ENCODE assay signal across 21 cellular contexts in genomic region chr6:134480593-134480992, GRCh38.
DNase-seq lines count a peak whose midpoint lies in the region; ATAC-seq, FAIRE-seq and TF ChIP-seq lines count a peak whose summit lies in the region.
"Had no signal": no experiment of that assay in that cellular context is flagged by ENCODE, and none has a peak within 500 bp of the region (broad histone marks: within the 10 kb centered on the region; RNA-seq: fewer than 3 reads in every experiment).

No MANE protein-coding gene starts in this region.

- H3K4me3 ChIP-seq in RWPE2 (ENCODE audit: severe bottlenecking) = no peak overlapping the region
- H3K4me3 ChIP-seq in psoas muscle = no peak overlapping the region
- no peak overlapping the region for H3K4me3 ChIP-seq in GM23338
- H3K4me3 ChIP-seq: BLaER1, gastroesophageal sphincter, HAP-1, ovary, smooth muscle cell had no signal

- H3K9me2 ChIP-seq in GM23338 (ENCODE audit: insufficient read depth) = peaks cover 11% of the 10 kb centered on the region; the same call in 1 of the 2 replicates

- no peak overlapping the region for H3K27ac Mint-ChIP-seq in GM23338
- H3K27ac Mint-ChIP-seq: activated CD8-positive, alpha-beta T cell treated with anti-CD3 and anti-CD28 coated beads, Interleukin-2, amount 10 ng/mL, durations not matched to agents 7 days and 5 days; activated T-cell treated with anti-CD3 and anti-CD28 coated beads, Interleukin-2, amount 50 U/mL, for 72 hours; effector memory CD8-positive, alpha-beta T cell had no signal

- DNase-seq in EH (ENCODE audit: low read depth) (peak; percentile 34), RWPE2 (ENCODE audit: low spot score) (no peak), psoas muscle (peak in 1 of 2 donors; percentile 66), HTR-8/SVneo (ENCODE audit: insufficient read length, low spot score) (no peak), GM23338 (ENCODE audit: low spot score) (no peak), NCI-H524 treated with DMSO at 0.1 percent for 48 hours (lab: John Stamatoyannopoulos, UW) (no peak)
- DNase-seq: activated CD8-positive, alpha-beta T cell treated with anti-CD3 and anti-CD28 coated beads, Interleukin-2, amount 10 ng/mL, durations not matched to agents 7 days and 5 days; activated T-cell treated with anti-CD3 and anti-CD28 coated beads, Interleukin-2, amount 50 U/mL, for 72 hours; central memory CD4-positive, alpha-beta T cell; DMS153; effector memory CD8-positive, alpha-beta T cell; naive thymus-derived CD4-positive, alpha-beta T cell; NCI-H1417 treated with DMSO at 0.1 percent for 48 hours; NCI-H226; ovary had no signal

- 13 to 41% (median 17%) methylated on average over 1 of the region's 1 CpG for WGBS in psoas muscle, 3 donors

- H3K4me1 ChIP-seq in RWPE2 (ENCODE audit: insufficient read depth, poor library complexity, severe bottlenecking) = peaks cover 6% of the 10 kb centered on the region
- H3K4me1 ChIP-seq in psoas muscle = peaks cover 29% of the 10 kb centered on the region
- H3K4me1 ChIP-seq in GM23338 (ENCODE audit: insufficient read depth) = no peaks in the 10 kb centered on the region
- H3K4me1 ChIP-seq: BLaER1, HAP-1 had no signal

- H3K27me3 ChIP-seq in RWPE2 (ENCODE audit: insufficient read depth, poor library complexity, severe bottlenecking) = no peaks in the 10 kb centered on the region
- no peaks in the 10 kb centered on the region for H3K27me3 ChIP-seq in psoas muscle (ENCODE audit: insufficient read depth in 3 of 3, low read length in 2 of 3)
- H3K27me3 ChIP-seq in GM23338 (ENCODE audit: insufficient read depth) = no peaks in the 10 kb centered on the region
- H3K27me3 ChIP-seq: BLaER1, gastroesophageal sphincter, ovary had no signal

- no peak overlapping the region for H3K4me2 ChIP-seq in GM23338
- H3K4me2 ChIP-seq: BLaER1, smooth muscle cell had no signal

- FAIRE-seq in HTR-8/SVneo (lab: Jason Lieb, UNC) = no peak
- FAIRE-seq: GM18507 had no signal

- TF ChIP-seq CTCF in RWPE2 (IDR thresholded peaks at IDR 0.05; ENCODE audit: poor library complexity, severe bottlenecking) (no peak), psoas muscle (IDR thresholded peaks at IDR 0.05) (no peak), GM23338 (conservative IDR thresholded peaks at IDR 0.05; ENCODE audit: low read depth in 2 of 2) (no peak)

- H3K9me3 ChIP-seq in RWPE2 (ENCODE audit: severe bottlenecking) = no peaks in the 10 kb centered on the region
- H3K9me3 ChIP-seq in psoas muscle = no peaks in the 10 kb centered on the region
- H3K9me3 ChIP-seq: BLaER1, gastroesophageal sphincter, HAP-1, ovary had no signal

- intact Hi-C loops in psoas muscle (cut with DNase I) = loop anchor here in 1 of 2 donors (5.0 kb wide), 1 partner anchor 37 kb away; no protein-coding TSS in a partner anchor

- no peaks in the 10 kb centered on the region for H3K36me3 Mint-ChIP-seq in GM23338 (ENCODE audit: low read depth)

- H3K27me3 Mint-ChIP-seq in GM23338 (ENCODE audit: insufficient read depth, low read depth, poor library complexity) = peaks cover 3% of the 10 kb centered on the region
- H3K27me3 Mint-ChIP-seq: naive thymus-derived CD4-positive, alpha-beta T cell had no signal

- no peaks in the 10 kb centered on the region for H3K79me2 ChIP-seq in GM23338 (replicated peaks; ENCODE audit: insufficient read depth)

- H2AFZ ChIP-seq in GM23338 = no peak overlapping the region

- no peaks in the 10 kb centered on the region for H3K36me3 ChIP-seq in RWPE2 (ENCODE audit: low read depth)
- H3K36me3 ChIP-seq in psoas muscle (ENCODE audit: insufficient read depth in 1 of 2, low read depth in 1 of 2) = no peaks in the 10 kb centered on the region
- H3K36me3 ChIP-seq in GM23338 (ENCODE audit: insufficient read depth) = no peaks in the 10 kb centered on the region
- H3K36me3 ChIP-seq: BLaER1, gastroesophageal sphincter, HAP-1, ovary had no signal

- H3K27ac ChIP-seq in RWPE2 (ENCODE audit: poor library complexity, severe bottlenecking) = no peak overlapping the region
- peak overlapping the region; percentile 62 for H3K27ac ChIP-seq in psoas muscle
- no peak overlapping the region for H3K27ac ChIP-seq in GM23338 (ENCODE audit: low read depth)
- H3K27ac ChIP-seq: BLaER1, gastroesophageal sphincter, ovary had no signal

- no peaks in the 10 kb centered on the region for H3F3A ChIP-seq in GM23338 (replicated peaks; ENCODE audit: low read depth)

- H3K4me1 Mint-ChIP-seq in GM23338 = peaks cover 15% of the 10 kb centered on the region

- no peaks in the 10 kb centered on the region for H4K20me1 ChIP-seq in GM23338 (replicated peaks; ENCODE audit: insufficient read depth)
- H4K20me1 ChIP-seq: BLaER1 had no signal

- no peaks in the 10 kb centered on the region for H3K9me3 Mint-ChIP-seq in GM23338
- H3K9me3 Mint-ChIP-seq: activated T-cell treated with anti-CD3 and anti-CD28 coated beads, Interleukin-2, amount 50 U/mL, for 72 hours; effector memory CD8-positive, alpha-beta T cell had no signal

- H3K4me3 Mint-ChIP-seq in GM23338 = no peak overlapping the region
- H3K4me3 Mint-ChIP-seq: activated CD8-positive, alpha-beta T cell treated with anti-CD3 and anti-CD28 coated beads, Interleukin-2, amount 10 ng/mL, durations not matched to agents 7 days and 5 days; activated T-cell treated with anti-CD3 and anti-CD28 coated beads, Interleukin-2, amount 50 U/mL, for 72 hours; effector memory CD8-positive, alpha-beta T cell; naive thymus-derived CD4-positive, alpha-beta T cell had no signal

- ATAC-seq in RWPE2 (ENCODE audit: low read depth) (peak; percentile 38; the same call in 1 of the 3 replicates), esophagus mucosa (peak; percentile 68), psoas muscle (peak; percentile 87 to 91 (median 89)), GM23338 (no peak)
- ATAC-seq: activated CD8-positive, alpha-beta T cell treated with anti-CD3 and anti-CD28 coated beads, Interleukin-2, amount 10 ng/mL, durations not matched to agents 7 days and 5 days; activated T-cell treated with anti-CD3 and anti-CD28 coated beads, Interleukin-2, amount 50 U/mL, for 72 hours; effector memory CD8-positive, alpha-beta T cell; gastroesophageal sphincter; naive thymus-derived CD4-positive, alpha-beta T cell had no signal

TF ChIP-seq in GM23338, 12 proteins besides CTCF, POLR2A, EP300 and RAD21 (continues in another document):
- TF ChIP-seq JUNB (IDR thresholded peaks at IDR 0.05; ENCODE audit: unreplicated experiment) = no peak
- TF ChIP-seq, protein P1, sequence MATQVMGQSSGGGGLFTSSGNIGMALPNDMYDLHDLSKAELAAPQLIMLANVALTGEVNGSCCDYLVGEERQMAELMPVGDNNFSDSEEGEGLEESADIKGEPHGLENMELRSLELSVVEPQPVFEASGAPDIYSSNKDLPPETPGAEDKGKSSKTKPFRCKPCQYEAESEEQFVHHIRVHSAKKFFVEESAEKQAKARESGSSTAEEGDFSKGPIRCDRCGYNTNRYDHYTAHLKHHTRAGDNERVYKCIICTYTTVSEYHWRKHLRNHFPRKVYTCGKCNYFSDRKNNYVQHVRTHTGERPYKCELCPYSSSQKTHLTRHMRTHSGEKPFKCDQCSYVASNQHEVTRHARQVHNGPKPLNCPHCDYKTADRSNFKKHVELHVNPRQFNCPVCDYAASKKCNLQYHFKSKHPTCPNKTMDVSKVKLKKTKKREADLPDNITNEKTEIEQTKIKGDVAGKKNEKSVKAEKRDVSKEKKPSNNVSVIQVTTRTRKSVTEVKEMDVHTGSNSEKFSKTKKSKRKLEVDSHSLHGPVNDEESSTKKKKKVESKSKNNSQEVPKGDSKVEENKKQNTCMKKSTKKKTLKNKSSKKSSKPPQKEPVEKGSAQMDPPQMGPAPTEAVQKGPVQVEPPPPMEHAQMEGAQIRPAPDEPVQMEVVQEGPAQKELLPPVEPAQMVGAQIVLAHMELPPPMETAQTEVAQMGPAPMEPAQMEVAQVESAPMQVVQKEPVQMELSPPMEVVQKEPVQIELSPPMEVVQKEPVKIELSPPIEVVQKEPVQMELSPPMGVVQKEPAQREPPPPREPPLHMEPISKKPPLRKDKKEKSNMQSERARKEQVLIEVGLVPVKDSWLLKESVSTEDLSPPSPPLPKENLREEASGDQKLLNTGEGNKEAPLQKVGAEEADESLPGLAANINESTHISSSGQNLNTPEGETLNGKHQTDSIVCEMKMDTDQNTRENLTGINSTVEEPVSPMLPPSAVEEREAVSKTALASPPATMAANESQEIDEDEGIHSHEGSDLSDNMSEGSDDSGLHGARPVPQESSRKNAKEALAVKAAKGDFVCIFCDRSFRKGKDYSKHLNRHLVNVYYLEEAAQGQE (IDR thresholded peaks at IDR 0.05; ENCODE audit: unreplicated experiment) = no peak
- TF ChIP-seq NANOG (IDR thresholded peaks at IDR 0.05; ENCODE audit: borderline replicate concordance) = no peak
- TF ChIP-seq, protein P2, sequence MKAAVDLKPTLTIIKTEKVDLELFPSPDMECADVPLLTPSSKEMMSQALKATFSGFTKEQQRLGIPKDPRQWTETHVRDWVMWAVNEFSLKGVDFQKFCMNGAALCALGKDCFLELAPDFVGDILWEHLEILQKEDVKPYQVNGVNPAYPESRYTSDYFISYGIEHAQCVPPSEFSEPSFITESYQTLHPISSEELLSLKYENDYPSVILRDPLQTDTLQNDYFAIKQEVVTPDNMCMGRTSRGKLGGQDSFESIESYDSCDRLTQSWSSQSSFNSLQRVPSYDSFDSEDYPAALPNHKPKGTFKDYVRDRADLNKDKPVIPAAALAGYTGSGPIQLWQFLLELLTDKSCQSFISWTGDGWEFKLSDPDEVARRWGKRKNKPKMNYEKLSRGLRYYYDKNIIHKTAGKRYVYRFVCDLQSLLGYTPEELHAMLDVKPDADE (IDR thresholded peaks at IDR 0.05) = no peak
- no peak for TF ChIP-seq EZH2phosphoT487 (IDR thresholded peaks at IDR 0.05; ENCODE audit: unreplicated experiment)
- no peak for TF ChIP-seq STAT1 (IDR thresholded peaks at IDR 0.05; ENCODE audit: unreplicated experiment)
